Comparison of ENCODE assay signal across 1 cellular context in the genomic region with DNA sequence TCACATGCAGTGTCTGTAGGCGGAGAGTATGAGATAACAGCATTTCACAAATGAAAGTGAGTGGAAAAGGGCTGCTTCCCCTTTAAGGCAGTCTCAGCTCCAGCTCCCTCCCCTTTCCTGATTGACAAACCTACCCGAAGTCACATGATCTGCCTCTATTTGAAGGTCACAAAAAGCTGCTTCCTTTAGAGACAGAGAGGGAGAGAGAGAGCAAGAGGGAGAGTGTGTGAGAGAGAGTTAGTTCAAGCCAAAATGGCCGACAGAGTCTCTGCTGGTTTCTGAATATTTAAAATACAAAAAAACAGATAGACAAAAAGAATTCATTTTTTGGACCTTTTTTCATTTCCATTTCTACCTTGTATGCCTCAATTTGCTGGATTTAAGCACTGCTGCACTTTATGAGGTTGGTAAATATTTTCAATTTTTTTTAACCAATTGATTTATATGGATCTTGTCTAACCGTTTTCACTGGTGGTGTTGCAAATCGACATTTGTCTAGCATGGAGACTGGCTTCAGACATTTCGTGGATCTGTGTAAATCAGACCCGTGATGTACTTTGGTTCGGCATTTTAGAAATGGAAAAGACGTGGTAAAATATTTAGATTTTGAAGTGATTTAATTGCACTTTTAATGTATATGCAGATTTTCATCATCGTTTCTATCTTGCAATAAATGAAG.
A peak's percentile ranks its signal among the peaks of the same experiment; 100 is the strongest.
TF ChIP-seq lines count a peak whose summit lies in the region.

A gene with protein sequence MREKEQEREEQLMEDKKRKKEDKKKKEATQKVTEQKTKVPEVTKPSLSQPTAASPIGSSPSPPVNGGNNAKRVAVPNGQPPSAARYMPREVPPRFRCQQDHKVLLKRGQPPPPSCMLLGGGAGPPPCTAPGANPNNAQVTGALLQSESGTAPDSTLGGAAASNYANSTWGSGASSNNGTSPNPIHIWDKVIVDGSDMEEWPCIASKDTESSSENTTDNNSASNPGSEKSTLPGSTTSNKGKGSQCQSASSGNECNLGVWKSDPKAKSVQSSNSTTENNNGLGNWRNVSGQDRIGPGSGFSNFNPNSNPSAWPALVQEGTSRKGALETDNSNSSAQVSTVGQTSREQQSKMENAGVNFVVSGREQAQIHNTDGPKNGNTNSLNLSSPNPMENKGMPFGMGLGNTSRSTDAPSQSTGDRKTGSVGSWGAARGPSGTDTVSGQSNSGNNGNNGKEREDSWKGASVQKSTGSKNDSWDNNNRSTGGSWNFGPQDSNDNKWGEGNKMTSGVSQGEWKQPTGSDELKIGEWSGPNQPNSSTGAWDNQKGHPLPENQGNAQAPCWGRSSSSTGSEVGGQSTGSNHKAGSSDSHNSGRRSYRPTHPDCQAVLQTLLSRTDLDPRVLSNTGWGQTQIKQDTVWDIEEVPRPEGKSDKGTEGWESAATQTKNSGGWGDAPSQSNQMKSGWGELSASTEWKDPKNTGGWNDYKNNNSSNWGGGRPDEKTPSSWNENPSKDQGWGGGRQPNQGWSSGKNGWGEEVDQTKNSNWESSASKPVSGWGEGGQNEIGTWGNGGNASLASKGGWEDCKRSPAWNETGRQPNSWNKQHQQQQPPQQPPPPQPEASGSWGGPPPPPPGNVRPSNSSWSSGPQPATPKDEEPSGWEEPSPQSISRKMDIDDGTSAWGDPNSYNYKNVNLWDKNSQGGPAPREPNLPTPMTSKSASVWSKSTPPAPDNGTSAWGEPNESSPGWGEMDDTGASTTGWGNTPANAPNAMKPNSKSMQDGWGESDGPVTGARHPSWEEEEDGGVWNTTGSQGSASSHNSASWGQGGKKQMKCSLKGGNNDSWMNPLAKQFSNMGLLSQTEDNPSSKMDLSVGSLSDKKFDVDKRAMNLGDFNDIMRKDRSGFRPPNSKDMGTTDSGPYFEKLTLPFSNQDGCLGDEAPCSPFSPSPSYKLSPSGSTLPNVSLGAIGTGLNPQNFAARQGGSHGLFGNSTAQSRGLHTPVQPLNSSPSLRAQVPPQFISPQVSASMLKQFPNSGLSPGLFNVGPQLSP (N-terminal part only) (plus strand): TSS at position 188 of the 679 bp plus-strand sequence. CDS start 211 bp downstream, at position 399.

TF ChIP-seq in HepG2, 621 proteins besides CTCF, POLR2A, EP300 and RAD21 (continued from another document and continues in another):
- TF ChIP-seq, protein P1, sequence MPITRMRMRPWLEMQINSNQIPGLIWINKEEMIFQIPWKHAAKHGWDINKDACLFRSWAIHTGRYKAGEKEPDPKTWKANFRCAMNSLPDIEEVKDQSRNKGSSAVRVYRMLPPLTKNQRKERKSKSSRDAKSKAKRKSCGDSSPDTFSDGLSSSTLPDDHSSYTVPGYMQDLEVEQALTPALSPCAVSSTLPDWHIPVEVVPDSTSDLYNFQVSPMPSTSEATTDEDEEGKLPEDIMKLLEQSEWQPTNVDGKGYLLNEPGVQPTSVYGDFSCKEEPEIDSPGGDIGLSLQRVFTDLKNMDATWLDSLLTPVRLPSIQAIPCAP (CRISPR knock-in tag; IDR thresholded peaks at IDR 0.05; ENCODE audit: low read depth), result no peak
- TF ChIP-seq ATRX (CRISPR knock-in tag; IDR thresholded peaks at IDR 0.05; ENCODE audit: borderline replicate concordance) (no peak), PITX1 (CRISPR knock-in tag; IDR thresholded peaks at IDR 0.05) (no peak), TSC22D2 (CRISPR knock-in tag; IDR thresholded peaks at IDR 0.05; ENCODE audit: borderline replicate concordance) (peak; percentile 70; the same call in 1 of the 2 replicates), SALL2 (CRISPR knock-in tag; IDR thresholded peaks at IDR 0.05) (no peak), WIZ (CRISPR knock-in tag; IDR thresholded peaks at IDR 0.05) (no peak), ZNF10 (CRISPR knock-in tag; IDR thresholded peaks at IDR 0.05; ENCODE audit: borderline replicate concordance, low read depth) (no peak), KDM1A (CRISPR knock-in tag; IDR thresholded peaks at IDR 0.05) (no peak), CENPT (CRISPR knock-in tag; IDR thresholded peaks at IDR 0.05; ENCODE audit: low read depth) (no peak), ZNF674 (CRISPR knock-in tag; IDR thresholded peaks at IDR 0.05; ENCODE audit: low read depth) (no peak), ZNF775 (CRISPR knock-in tag; IDR thresholded peaks at IDR 0.05; ENCODE audit: borderline replicate concordance) (no peak), FOXK1 (CRISPR knock-in tag; IDR thresholded peaks at IDR 0.05; ENCODE audit: borderline replicate concordance, low read depth) (0 out of 2 replicates have a peak, but pooled peaks have one; percentile 33), AKAP8 (CRISPR knock-in tag; IDR thresholded peaks at IDR 0.05) (no peak), ZNF563 (CRISPR knock-in tag; IDR thresholded peaks at IDR 0.05) (no peak), SUZ12 (IDR thresholded peaks at IDR 0.05; ENCODE audit: low read depth, low read length) (no peak), HHEX (CRISPR knock-in tag; IDR thresholded peaks at IDR 0.05) (no peak)
- TF ChIP-seq, protein P2, sequence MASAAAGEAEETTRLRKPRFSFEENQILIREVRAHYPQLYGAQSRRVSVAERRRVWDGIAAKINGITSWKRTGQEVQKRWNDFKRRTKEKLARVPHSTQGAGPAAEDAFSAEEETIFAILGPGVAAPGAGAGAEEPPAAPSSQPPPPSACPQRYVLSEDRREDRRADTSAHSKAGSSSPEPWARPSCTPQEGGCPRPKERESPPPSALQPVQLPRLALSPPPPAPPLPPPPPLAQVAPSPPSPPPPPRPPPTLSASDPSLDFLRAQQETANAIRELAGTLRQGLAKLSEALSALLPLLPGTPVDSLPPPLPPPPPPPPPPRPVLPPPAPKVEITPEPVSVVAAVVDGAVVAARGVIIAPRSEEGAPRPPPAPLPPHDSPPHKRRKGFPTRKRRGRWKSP (CRISPR knock-in tag; IDR thresholded peaks at IDR 0.05), result no peak
- TF ChIP-seq, protein P3, sequence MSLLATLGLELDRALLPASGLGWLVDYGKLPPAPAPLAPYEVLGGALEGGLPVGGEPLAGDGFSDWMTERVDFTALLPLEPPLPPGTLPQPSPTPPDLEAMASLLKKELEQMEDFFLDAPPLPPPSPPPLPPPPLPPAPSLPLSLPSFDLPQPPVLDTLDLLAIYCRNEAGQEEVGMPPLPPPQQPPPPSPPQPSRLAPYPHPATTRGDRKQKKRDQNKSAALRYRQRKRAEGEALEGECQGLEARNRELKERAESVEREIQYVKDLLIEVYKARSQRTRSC (CRISPR knock-in tag; IDR thresholded peaks at IDR 0.05; ENCODE audit: low read depth), result no peak
- TF ChIP-seq, protein P4, sequence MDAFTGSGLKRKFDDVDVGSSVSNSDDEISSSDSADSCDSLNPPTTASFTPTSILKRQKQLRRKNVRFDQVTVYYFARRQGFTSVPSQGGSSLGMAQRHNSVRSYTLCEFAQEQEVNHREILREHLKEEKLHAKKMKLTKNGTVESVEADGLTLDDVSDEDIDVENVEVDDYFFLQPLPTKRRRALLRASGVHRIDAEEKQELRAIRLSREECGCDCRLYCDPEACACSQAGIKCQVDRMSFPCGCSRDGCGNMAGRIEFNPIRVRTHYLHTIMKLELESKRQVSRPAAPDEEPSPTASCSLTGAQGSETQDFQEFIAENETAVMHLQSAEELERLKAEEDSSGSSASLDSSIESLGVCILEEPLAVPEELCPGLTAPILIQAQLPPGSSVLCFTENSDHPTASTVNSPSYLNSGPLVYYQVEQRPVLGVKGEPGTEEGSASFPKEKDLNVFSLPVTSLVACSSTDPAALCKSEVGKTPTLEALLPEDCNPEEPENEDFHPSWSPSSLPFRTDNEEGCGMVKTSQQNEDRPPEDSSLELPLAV (CRISPR knock-in tag; conservative IDR thresholded peaks at IDR 0.05; ENCODE audit: low read depth), result no peak
- TF ChIP-seq, protein P5, sequence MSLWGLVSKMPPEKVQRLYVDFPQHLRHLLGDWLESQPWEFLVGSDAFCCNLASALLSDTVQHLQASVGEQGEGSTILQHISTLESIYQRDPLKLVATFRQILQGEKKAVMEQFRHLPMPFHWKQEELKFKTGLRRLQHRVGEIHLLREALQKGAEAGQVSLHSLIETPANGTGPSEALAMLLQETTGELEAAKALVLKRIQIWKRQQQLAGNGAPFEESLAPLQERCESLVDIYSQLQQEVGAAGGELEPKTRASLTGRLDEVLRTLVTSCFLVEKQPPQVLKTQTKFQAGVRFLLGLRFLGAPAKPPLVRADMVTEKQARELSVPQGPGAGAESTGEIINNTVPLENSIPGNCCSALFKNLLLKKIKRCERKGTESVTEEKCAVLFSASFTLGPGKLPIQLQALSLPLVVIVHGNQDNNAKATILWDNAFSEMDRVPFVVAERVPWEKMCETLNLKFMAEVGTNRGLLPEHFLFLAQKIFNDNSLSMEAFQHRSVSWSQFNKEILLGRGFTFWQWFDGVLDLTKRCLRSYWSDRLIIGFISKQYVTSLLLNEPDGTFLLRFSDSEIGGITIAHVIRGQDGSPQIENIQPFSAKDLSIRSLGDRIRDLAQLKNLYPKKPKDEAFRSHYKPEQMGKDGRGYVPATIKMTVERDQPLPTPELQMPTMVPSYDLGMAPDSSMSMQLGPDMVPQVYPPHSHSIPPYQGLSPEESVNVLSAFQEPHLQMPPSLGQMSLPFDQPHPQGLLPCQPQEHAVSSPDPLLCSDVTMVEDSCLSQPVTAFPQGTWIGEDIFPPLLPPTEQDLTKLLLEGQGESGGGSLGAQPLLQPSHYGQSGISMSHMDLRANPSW (CRISPR knock-in tag; IDR thresholded peaks at IDR 0.05; ENCODE audit: borderline replicate concordance), result no peak
- TF ChIP-seq, protein P6, sequence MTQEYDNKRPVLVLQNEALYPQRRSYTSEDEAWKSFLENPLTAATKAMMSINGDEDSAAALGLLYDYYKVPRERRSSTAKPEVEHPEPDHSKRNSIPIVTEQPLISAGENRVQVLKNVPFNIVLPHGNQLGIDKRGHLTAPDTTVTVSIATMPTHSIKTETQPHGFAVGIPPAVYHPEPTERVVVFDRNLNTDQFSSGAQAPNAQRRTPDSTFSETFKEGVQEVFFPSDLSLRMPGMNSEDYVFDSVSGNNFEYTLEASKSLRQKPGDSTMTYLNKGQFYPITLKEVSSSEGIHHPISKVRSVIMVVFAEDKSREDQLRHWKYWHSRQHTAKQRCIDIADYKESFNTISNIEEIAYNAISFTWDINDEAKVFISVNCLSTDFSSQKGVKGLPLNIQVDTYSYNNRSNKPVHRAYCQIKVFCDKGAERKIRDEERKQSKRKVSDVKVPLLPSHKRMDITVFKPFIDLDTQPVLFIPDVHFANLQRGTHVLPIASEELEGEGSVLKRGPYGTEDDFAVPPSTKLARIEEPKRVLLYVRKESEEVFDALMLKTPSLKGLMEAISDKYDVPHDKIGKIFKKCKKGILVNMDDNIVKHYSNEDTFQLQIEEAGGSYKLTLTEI (CRISPR knock-in tag; conservative IDR thresholded peaks at IDR 0.05), result no peak
- TF ChIP-seq, protein P7, sequence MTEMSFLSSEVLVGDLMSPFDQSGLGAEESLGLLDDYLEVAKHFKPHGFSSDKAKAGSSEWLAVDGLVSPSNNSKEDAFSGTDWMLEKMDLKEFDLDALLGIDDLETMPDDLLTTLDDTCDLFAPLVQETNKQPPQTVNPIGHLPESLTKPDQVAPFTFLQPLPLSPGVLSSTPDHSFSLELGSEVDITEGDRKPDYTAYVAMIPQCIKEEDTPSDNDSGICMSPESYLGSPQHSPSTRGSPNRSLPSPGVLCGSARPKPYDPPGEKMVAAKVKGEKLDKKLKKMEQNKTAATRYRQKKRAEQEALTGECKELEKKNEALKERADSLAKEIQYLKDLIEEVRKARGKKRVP (CRISPR knock-in tag; IDR thresholded peaks at IDR 0.05), result no peak
- TF ChIP-seq, protein P8, sequence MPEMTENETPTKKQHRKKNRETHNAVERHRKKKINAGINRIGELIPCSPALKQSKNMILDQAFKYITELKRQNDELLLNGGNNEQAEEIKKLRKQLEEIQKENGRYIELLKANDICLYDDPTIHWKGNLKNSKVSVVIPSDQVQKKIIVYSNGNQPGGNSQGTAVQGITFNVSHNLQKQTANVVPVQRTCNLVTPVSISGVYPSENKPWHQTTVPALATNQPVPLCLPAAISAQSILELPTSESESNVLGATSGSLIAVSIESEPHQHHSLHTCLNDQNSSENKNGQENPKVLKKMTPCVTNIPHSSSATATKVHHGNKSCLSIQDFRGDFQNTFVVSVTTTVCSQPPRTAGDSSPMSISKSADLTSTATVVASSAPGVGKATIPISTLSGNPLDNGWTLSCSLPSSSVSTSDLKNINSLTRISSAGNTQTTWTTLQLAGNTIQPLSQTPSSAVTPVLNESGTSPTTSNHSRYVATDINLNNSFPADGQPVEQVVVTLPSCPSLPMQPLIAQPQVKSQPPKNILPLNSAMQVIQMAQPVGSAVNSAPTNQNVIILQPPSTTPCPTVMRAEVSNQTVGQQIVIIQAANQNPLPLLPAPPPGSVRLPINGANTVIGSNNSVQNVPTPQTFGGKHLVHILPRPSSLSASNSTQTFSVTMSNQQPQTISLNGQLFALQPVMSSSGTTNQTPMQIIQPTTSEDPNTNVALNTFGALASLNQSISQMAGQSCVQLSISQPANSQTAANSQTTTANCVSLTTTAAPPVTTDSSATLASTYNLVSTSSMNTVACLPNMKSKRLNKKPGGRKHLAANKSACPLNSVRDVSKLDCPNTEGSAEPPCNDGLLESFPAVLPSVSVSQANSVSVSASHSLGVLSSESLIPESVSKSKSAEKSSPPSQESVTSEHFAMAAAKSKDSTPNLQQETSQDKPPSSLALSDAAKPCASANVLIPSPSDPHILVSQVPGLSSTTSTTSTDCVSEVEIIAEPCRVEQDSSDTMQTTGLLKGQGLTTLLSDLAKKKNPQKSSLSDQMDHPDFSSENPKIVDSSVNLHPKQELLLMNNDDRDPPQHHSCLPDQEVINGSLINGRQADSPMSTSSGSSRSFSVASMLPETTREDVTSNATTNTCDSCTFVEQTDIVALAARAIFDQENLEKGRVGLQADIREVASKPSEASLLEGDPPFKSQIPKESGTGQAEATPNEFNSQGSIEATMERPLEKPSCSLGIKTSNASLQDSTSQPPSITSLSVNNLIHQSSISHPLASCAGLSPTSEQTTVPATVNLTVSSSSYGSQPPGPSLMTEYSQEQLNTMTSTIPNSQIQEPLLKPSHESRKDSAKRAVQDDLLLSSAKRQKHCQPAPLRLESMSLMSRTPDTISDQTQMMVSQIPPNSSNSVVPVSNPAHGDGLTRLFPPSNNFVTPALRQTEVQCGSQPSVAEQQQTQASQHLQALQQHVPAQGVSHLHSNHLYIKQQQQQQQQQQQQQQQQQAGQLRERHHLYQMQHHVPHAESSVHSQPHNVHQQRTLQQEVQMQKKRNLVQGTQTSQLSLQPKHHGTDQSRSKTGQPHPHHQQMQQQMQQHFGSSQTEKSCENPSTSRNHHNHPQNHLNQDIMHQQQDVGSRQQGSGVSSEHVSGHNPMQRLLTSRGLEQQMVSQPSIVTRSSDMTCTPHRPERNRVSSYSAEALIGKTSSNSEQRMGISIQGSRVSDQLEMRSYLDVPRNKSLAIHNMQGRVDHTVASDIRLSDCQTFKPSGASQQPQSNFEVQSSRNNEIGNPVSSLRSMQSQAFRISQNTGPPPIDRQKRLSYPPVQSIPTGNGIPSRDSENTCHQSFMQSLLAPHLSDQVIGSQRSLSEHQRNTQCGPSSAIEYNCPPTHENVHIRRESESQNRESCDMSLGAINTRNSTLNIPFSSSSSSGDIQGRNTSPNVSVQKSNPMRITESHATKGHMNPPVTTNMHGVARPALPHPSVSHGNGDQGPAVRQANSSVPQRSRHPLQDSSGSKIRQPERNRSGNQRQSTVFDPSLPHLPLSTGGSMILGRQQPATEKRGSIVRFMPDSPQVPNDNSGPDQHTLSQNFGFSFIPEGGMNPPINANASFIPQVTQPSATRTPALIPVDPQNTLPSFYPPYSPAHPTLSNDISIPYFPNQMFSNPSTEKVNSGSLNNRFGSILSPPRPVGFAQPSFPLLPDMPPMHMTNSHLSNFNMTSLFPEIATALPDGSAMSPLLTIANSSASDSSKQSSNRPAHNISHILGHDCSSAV (CRISPR knock-in tag; IDR thresholded peaks at IDR 0.05; ENCODE audit: borderline replicate concordance), result no peak
- TF ChIP-seq, protein P9, sequence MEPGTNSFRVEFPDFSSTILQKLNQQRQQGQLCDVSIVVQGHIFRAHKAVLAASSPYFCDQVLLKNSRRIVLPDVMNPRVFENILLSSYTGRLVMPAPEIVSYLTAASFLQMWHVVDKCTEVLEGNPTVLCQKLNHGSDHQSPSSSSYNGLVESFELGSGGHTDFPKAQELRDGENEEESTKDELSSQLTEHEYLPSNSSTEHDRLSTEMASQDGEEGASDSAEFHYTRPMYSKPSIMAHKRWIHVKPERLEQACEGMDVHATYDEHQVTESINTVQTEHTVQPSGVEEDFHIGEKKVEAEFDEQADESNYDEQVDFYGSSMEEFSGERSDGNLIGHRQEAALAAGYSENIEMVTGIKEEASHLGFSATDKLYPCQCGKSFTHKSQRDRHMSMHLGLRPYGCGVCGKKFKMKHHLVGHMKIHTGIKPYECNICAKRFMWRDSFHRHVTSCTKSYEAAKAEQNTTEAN (CRISPR knock-in tag; conservative IDR thresholded peaks at IDR 0.05), result 0 out of 2 replicates have a peak, but pooled peaks have one; percentile 36
